ENCODE assay signal across 14 cellular contexts in genomic region chr1:36166136-36166535, GRCh38. TPM values are rescaled to one million over a fixed set of nuclear protein-coding genes. Genes with fewer than 3 reads are reported as not detected.
DNase-seq lines count a peak whose midpoint lies in the region; ATAC-seq, FAIRE-seq and TF ChIP-seq lines count a peak whose summit lies in the region.
"Had no signal": no experiment of that assay in that cellular context is flagged by ENCODE, and none has a peak within 500 bp of the region (broad histone marks: within the 10 kb centered on the region; RNA-seq: fewer than 3 reads in every experiment).

No MANE protein-coding gene starts in this region.

- H3K9me3 Mint-ChIP-seq in activated naive CD4-positive, alpha-beta T cell treated with anti-CD3 and anti-CD28 coated beads, Interleukin-2, amount 10 ng/mL, durations not matched to agents 7 days and 5 days, result no peaks in the 10 kb centered on the region
- no peaks in the 10 kb centered on the region for H3K9me3 Mint-ChIP-seq in activated naive CD8-positive, alpha-beta T cell (ENCODE audit: low read depth)

- TF ChIP-seq POLR2A in H54 (IDR thresholded peaks at IDR 0.05; ENCODE audit: low read depth, low read length), result no peak

- intact Hi-C loops in right cardiac atrium (cut with DNase I), result no loop called here

- peaks cover 47% of the 10 kb centered on the region for H3K36me3 Mint-ChIP-seq in activated naive CD4-positive, alpha-beta T cell treated with anti-CD3 and anti-CD28 coated beads, Interleukin-2, amount 10 ng/mL, durations not matched to agents 7 days and 5 days
- peaks cover 4% of the 10 kb centered on the region for H3K36me3 Mint-ChIP-seq in activated naive CD8-positive, alpha-beta T cell

- no peak for FAIRE-seq in H54 (lab: Jason Lieb, UNC)
- FAIRE-seq: endothelial cell of umbilical vein had no signal

- H3K4me1 ChIP-seq in right cardiac atrium (ENCODE audit: control insufficient read depth, insufficient read depth, low read length), result peaks cover 27% of the 10 kb centered on the region
- H3K4me1 ChIP-seq in thoracic aorta (ENCODE audit: control insufficient read depth in 1 of 2, low read depth in 2 of 2), result peaks cover 26 to 78% of the 10 kb centered on the region in 2 donors

- no peaks in the 10 kb centered on the region for H3K27me3 Mint-ChIP-seq in activated naive CD4-positive, alpha-beta T cell treated with anti-CD3 and anti-CD28 coated beads, Interleukin-2, amount 10 ng/mL, durations not matched to agents 7 days and 5 days
- H3K27me3 Mint-ChIP-seq in activated naive CD8-positive, alpha-beta T cell, result no peaks in the 10 kb centered on the region

- peaks cover 18% of the 10 kb centered on the region for H3K36me3 ChIP-seq in thoracic aorta
- peaks cover 40% of the 10 kb centered on the region for H3K36me3 ChIP-seq in MG63

- peaks cover 47% of the 10 kb centered on the region for H3K4me1 Mint-ChIP-seq in activated naive CD4-positive, alpha-beta T cell treated with anti-CD3 and anti-CD28 coated beads, Interleukin-2, amount 10 ng/mL, durations not matched to agents 7 days and 5 days
- H3K4me1 Mint-ChIP-seq in activated naive CD8-positive, alpha-beta T cell (ENCODE audit: low read depth), result peaks cover 67% of the 10 kb centered on the region

- H3K27ac ChIP-seq in right cardiac atrium (ENCODE audit: low read length), result peak overlapping the region; percentile 86
- H3K27ac ChIP-seq in thoracic aorta, result peak overlapping the region; percentile 37 to 52

- CTCF ChIA-PET in activated naive CD4-positive, alpha-beta T cell treated with anti-CD3 and anti-CD28 coated beads, Interleukin-2, amount 10 ng/mL, durations not matched to agents 7 days and 5 days (lab: Charles Lee), result interaction anchor here (2.5 to 8.2 kb wide), 2 partner anchors 16 to 22 kb away, joined by 11 to 70 read pairs; partner anchors contain the start of gene TRAPPC3

- no peak overlapping the region for H3K4me3 ChIP-seq in right cardiac atrium (ENCODE audit: low read length)
- no peak overlapping the region for H3K4me3 ChIP-seq in thoracic aorta
- H3K4me3 ChIP-seq in MG63, result no peak overlapping the region
- H3K4me3 ChIP-seq: mucosa of descending colon had no signal

- TF ChIP-seq CTCF in thoracic aorta (IDR thresholded peaks at IDR 0.05), result no peak

- H3K27me3 ChIP-seq in right cardiac atrium (ENCODE audit: control insufficient read depth, insufficient read depth), result no peaks in the 10 kb centered on the region
- H3K27me3 ChIP-seq in thoracic aorta (replicated peaks; ENCODE audit: insufficient read depth), result no peaks in the 10 kb centered on the region
- H3K27me3 ChIP-seq in MG63, result no peaks in the 10 kb centered on the region

- DNase-seq in activated naive CD4-positive, alpha-beta T cell treated with anti-CD3 and anti-CD28 coated beads, Interleukin-2, amount 10 ng/mL, durations not matched to agents 7 days and 5 days, result no peak
- DNase-seq in activated naive CD4-positive, alpha-beta T cell treated with Interleukin-2 at 50 U/mL for 16 hours, result no peak
- DNase-seq in right cardiac atrium, result peak in 1 of 3 donors; percentile 2
- DNase-seq in thoracic aorta (ENCODE audit: low spot score), result no peak
- no peak for DNase-seq in H54 (ENCODE audit: insufficient read length, low spot score)
- no peak for DNase-seq in MG63
- DNase-seq in NOMO-1 treated with dmso at 0.1 percent for 144 hours (lab: John Stamatoyannopoulos, UW; ENCODE audit: unreplicated experiment), result no peak
- DNase-seq: anterior cingulate cortex, NCI-H1694 treated with DMSO at 0.1 percent for 48 hours, retina, SK-N-SH had no signal

- ATAC-seq in right cardiac atrium (no peak), thoracic aorta (ENCODE audit: insufficient number of reproducible peaks, low FRiP score, low read depth) (no peak)
- ATAC-seq: mucosa of descending colon had no signal

- peak overlapping the region; percentile 56 for H3K27ac Mint-ChIP-seq in activated naive CD4-positive, alpha-beta T cell treated with anti-CD3 and anti-CD28 coated beads, Interleukin-2, amount 10 ng/mL, durations not matched to agents 7 days and 5 days
- H3K27ac Mint-ChIP-seq in activated naive CD8-positive, alpha-beta T cell, result peak overlapping the region; percentile 66

- WGBS in right cardiac atrium, result 57% methylated on average over 4 of the region's 4 CpGs

- H3K4me3 Mint-ChIP-seq in activated naive CD4-positive, alpha-beta T cell treated with anti-CD3 and anti-CD28 coated beads, Interleukin-2, amount 10 ng/mL, durations not matched to agents 7 days and 5 days, result no peak overlapping the region
- H3K4me3 Mint-ChIP-seq in activated naive CD8-positive, alpha-beta T cell, result no peak overlapping the region

- H3K9me3 ChIP-seq in right cardiac atrium (ENCODE audit: control insufficient read depth, low read length), result no peaks in the 10 kb centered on the region
- H3K9me3 ChIP-seq in thoracic aorta, result no peaks in the 10 kb centered on the region
- no peaks in the 10 kb centered on the region for H3K9me3 ChIP-seq in MG63
- H3K9me3 ChIP-seq: mucosa of descending colon, SK-N-SH had no signal

RNA-seq across cellular contexts. Expression of gene MAP7D1, which starts 10.2 kb away (rescaled TPM):
- total RNA-seq in right cardiac atrium (100 to 1,000 TPM; 285 to 403 (median 374) TPM), thoracic aorta (100 to 1,000 TPM; 170 to 186 TPM)
- 330 TPM for polyA plus RNA-seq in right cardiac atrium
- 104 and 154 TPM in 2 replicates for total RNA-seq in MG63 (2014; rRNA removed; shearing (Covaris generic); ENCODE audit: low replicate concordance)

RNA-seq across cellular contexts. Expression of gene TRAPPC3, which starts 16.9 kb away (rescaled TPM):
- 10 to 100 TPM; 58.5 to 67.2 (median 64.0) TPM for total RNA-seq in right cardiac atrium
- 73.6 TPM for polyA plus RNA-seq in right cardiac atrium
- 10 to 100 TPM; 78.5 to 92.3 TPM for total RNA-seq in thoracic aorta
- 158 and 194 TPM in 2 replicates for total RNA-seq in MG63 (2014; rRNA removed; shearing (Covaris generic); ENCODE audit: low replicate concordance)

RNA-seq across cellular contexts. Expression of gene COL8A2, which starts 41.1 kb away (rescaled TPM):
- total RNA-seq in right cardiac atrium (1 to 10 TPM; 2.7 to 4.1 (median 3.3) TPM), thoracic aorta (100 to 1,000 TPM in 1 of 2 donors, 10 to 100 TPM in 1; 41.6 to 126 TPM)
- polyA plus RNA-seq in right cardiac atrium, result 2.4 TPM
- 0.99 and 1.4 TPM in 2 replicates for total RNA-seq in MG63 (2014; rRNA removed; shearing (Covaris generic); ENCODE audit: low replicate concordance)

RNA-seq across cellular contexts. Expression of gene THRAP3, which starts 58.1 kb away (rescaled TPM):
- total RNA-seq in right cardiac atrium, result 10 to 100 TPM; 66.3 to 85.5 (median 77.3) TPM
- polyA plus RNA-seq in right cardiac atrium, result 32.6 TPM
- 100 to 1,000 TPM in 1 of 2 donors, 10 to 100 TPM in 1; 49.3 to 111 TPM for total RNA-seq in thoracic aorta
- total RNA-seq in MG63 (2014; rRNA removed; shearing (Covaris generic); ENCODE audit: low replicate concordance), result 77.6 and 84.6 TPM in 2 replicates

Comparison
In these comparisons a context has a peak if more than half of its experiments do, and no peak if none do; other contexts are left out.
1. RNA of gene COL8A2, which starts 41.1 kb away (total RNA-seq): 41.6 to 126 TPM in thoracic aorta; 2.7 to 4.1 TPM in right cardiac atrium and 0.99 to 1.4 TPM in MG63; every median in the first group is over 4 times any median in the second.